Comparison of ENCODE assay signal across 11 cellular contexts in genomic region chr10:71243756-71244637, GRCh38. TPM values are rescaled to one million over a fixed set of nuclear protein-coding genes. Genes with fewer than 3 reads are reported as not detected.
A peak's percentile ranks its signal among the peaks of the same experiment; 100 is the strongest.
DNase-seq lines count a peak whose midpoint lies in the region; ATAC-seq and TF ChIP-seq lines count a peak whose summit lies in the region.
"Had no signal": no experiment of that assay in that cellular context is flagged by ENCODE, and none has a peak within 500 bp of the region (broad histone marks: within the 10 kb centered on the region; RNA-seq: fewer than 3 reads in every experiment).

No MANE protein-coding gene starts in this region.

- no peak for TF ChIP-seq POLR2A in vagina (IDR thresholded peaks at IDR 0.05)

- intact Hi-C loops in mucosa of descending colon (cut with DNase I, micrococcal nuclease), result no loop called here
- intact Hi-C loops in vagina (cut with DNase I), result no loop called here
- intact Hi-C loops in OCI-LY7 (cut with micrococcal nuclease; ENCODE audit: unreplicated experiment), result no loop called here

- peak; percentile 4 for DNase-seq in SIG-M5 treated with dmso at 0.1 percent for 504 hours (lab: John Stamatoyannopoulos, UW; ENCODE audit: unreplicated experiment)
- DNase-seq in SIG-M5 (lab: John Stamatoyannopoulos, UW), result no peak
- DNase-seq in mucosa of descending colon, result peak in 2 of 3 donors; percentile 44 to 58
- no peak for DNase-seq in vagina (ENCODE audit: extremely low spot score in 2 of 2)
- DNase-seq in NCI-H1105 (lab: John Stamatoyannopoulos, UW), result no peak
- DNase-seq in OCI-LY7 (ENCODE audit: low spot score), result no peak
- DNase-seq: effector CD8-positive, alpha-beta T cell; H7 had no signal

- POLR2A ChIA-PET in OCI-LY7 (lab: Charles Lee), result no interaction called here

- no peak overlapping the region for H3K4me2 ChIP-seq in OCI-LY7 (ENCODE audit: low read length)
- H3K4me2 ChIP-seq: KMS-11 had no signal

- no TSS peak for BruUV-seq in OCI-LY7 (replicated peaks; lab: Mats Ljungman, UMichigan)

- H3K4me1 ChIP-seq in duodenal mucosa (ENCODE audit: control insufficient read depth in 1 of 2, insufficient read depth in 2 of 2, low read length in 2 of 2) (peaks cover 55 to 69% of the 10 kb centered on the region in 2 donors), mucosa of descending colon (ENCODE audit: low read depth) (peaks cover 59% of the 10 kb centered on the region), vagina (peaks cover 96% of the 10 kb centered on the region), OCI-LY7 (ENCODE audit: insufficient read depth, low read length, poor library complexity, severe bottlenecking) (peaks cover 3% of the 10 kb centered on the region)

- no peak overlapping the region for H2AFZ ChIP-seq in OCI-LY7 (ENCODE audit: low read length)

- ATAC-seq in mucosa of descending colon (peak; percentile 49), GM18867 (IDR thresholded peaks at IDR 0.05; ENCODE audit: unreplicated experiment) (no peak)

- TF ChIP-seq CTCF in mucosa of descending colon (IDR thresholded peaks at IDR 0.05), result no peak
- TF ChIP-seq CTCF in vagina (IDR thresholded peaks at IDR 0.05), result no peak
- no peak for TF ChIP-seq CTCF in OCI-LY7 (conservative IDR thresholded peaks at IDR 0.05; ENCODE audit: low read length)

- peak overlapping the region in 1 of 2 donors; percentile 50 for H3K4me3 ChIP-seq in duodenal mucosa (ENCODE audit: low read depth in 1 of 2, low read length in 2 of 2)
- H3K4me3 ChIP-seq in mucosa of descending colon, result no peak overlapping the region
- peak overlapping the region; percentile 26 to 41 for H3K4me3 ChIP-seq in vagina
- H3K4me3 ChIP-seq in OCI-LY7 (ENCODE audit: low read depth, low read length, poor library complexity, severe bottlenecking), result no peak overlapping the region

- H3K9me3 ChIP-seq in duodenal mucosa (ENCODE audit: control insufficient read depth in 1 of 2, low read length in 2 of 2) (no peaks in the 10 kb centered on the region), mucosa of descending colon (no peaks in the 10 kb centered on the region), vagina (no peaks in the 10 kb centered on the region), OCI-LY7 (ENCODE audit: low read length) (no peaks in the 10 kb centered on the region)

- peak overlapping the region; percentile 20 for H3K27ac ChIP-seq in duodenal mucosa (ENCODE audit: low read depth, low read length)
- H3K27ac ChIP-seq in vagina, result peak overlapping the region; percentile 69
- no peak overlapping the region for H3K27ac ChIP-seq in OCI-LY7 (ENCODE audit: low read depth, low read length, poor library complexity, severe bottlenecking)
- H3K27ac ChIP-seq: KMS-11 had no signal

- no peaks in the 10 kb centered on the region for H4K20me1 ChIP-seq in OCI-LY7 (ENCODE audit: insufficient read depth, low read length)

- CTCF ChIA-PET in OCI-LY7 (lab: Charles Lee; ENCODE audit: unreplicated experiment), result no interaction called here

- H3K27me3 ChIP-seq in duodenal mucosa (ENCODE audit: control insufficient read depth in 1 of 2, insufficient read depth in 2 of 2, low read length in 2 of 2), result no peaks in the 10 kb centered on the region
- no peaks in the 10 kb centered on the region for H3K27me3 ChIP-seq in vagina

- H3K36me3 ChIP-seq in duodenal mucosa (ENCODE audit: control insufficient read depth in 1 of 2, insufficient read depth in 2 of 2, low read length in 2 of 2) (no peaks in the 10 kb centered on the region), mucosa of descending colon (ENCODE audit: low read depth) (no peaks in the 10 kb centered on the region), vagina (no peaks in the 10 kb centered on the region), OCI-LY7 (ENCODE audit: insufficient read depth, low read length) (no peaks in the 10 kb centered on the region)

- no peaks in the 10 kb centered on the region for H3K9me2 ChIP-seq in OCI-LY7 (ENCODE audit: insufficient read depth, low read length)

- H3K9ac ChIP-seq in duodenal mucosa (ENCODE audit: low read depth in 1 of 2, low read length in 2 of 2), result peak overlapping the region in 1 of 2 donors; percentile 21
- H3K9ac ChIP-seq: KMS-11 had no signal

- no peaks in the 10 kb centered on the region for H3K79me2 ChIP-seq in OCI-LY7 (ENCODE audit: insufficient read depth, low read depth, low read length)

RNA-seq across cellular contexts. Expression of gene UNC5B, which starts 31.6 kb away (rescaled TPM):
- total RNA-seq in mucosa of descending colon (10 to 100 TPM; 11.0 to 17.4 (median 11.4) TPM), vagina (24.3 TPM), OCI-LY7 (2022) (not detected in 2 replicates)
- not detected in 2 replicates for total RNA-seq in OCI-LY7 (2014; rRNA removed; shearing (Covaris generic))

Comparison
In these comparisons a context has a peak if more than half of its experiments do, and no peak if none do; other contexts are left out.
1. DNase-seq: peak in SIG-M5 treated with dmso at 0.1 percent for 504 hours (single experiment) and mucosa of descending colon (2 of 3); none in SIG-M5 (single experiment), vagina (0 of 2), NCI-H1105 (single experiment) and OCI-LY7 (single experiment).
2. H3K4me3 ChIP-seq: peak in vagina (2 of 2); none in mucosa of descending colon (single experiment) and OCI-LY7 (single experiment).
3. RNA of gene UNC5B, which starts 31.6 kb away (total RNA-seq): 24.3 TPM in vagina (single experiment) and 11.0 to 17.4 TPM in mucosa of descending colon; not detected in OCI-LY7; every median in the first group is over 10 times any median in the second.